ENCODE assay signal across 9 cellular contexts in genomic region chr21:44928500-44929241, GRCh38. TPM values are rescaled to one million over a fixed set of nuclear protein-coding genes. Genes with fewer than 3 reads are reported as not detected.
DNase-seq lines count a peak whose midpoint lies in the region; ATAC-seq and TF ChIP-seq lines count a peak whose summit lies in the region.
"Not testable (repeated sequence)": the region's sequence is repeated elsewhere in the genome, so short reads cannot be mapped to it uniquely, and the experiment has no call there.
"Had no signal": no experiment of that assay in that cellular context is flagged by ENCODE, and none has a peak within 500 bp of the region (broad histone marks: within the 10 kb centered on the region; RNA-seq: fewer than 3 reads in every experiment).

No MANE protein-coding gene starts in this region.

- peak overlapping the region; percentile 6 for H3K4me3 ChIP-seq in ACC112 (ENCODE audit: low read depth, low read length)
- H3K4me3 ChIP-seq in HUES48 (ENCODE audit: low read depth, low read length) = not testable (repeated sequence)
- peak overlapping the region; percentile 71 for H3K4me3 ChIP-seq in SK-N-MC
- peak overlapping the region; percentile 47 for H3K4me3 ChIP-seq in rectal smooth muscle tissue (ENCODE audit: low read length)

- not testable (repeated sequence) for H3K9me3 ChIP-seq in HUES48 (ENCODE audit: control insufficient read depth, insufficient read depth, low read length); SK-N-MC (ENCODE audit: low read depth, low read length)

- not testable (repeated sequence) for H3K27me3 Mint-ChIP-seq in activated T-helper 17 cell treated with anti-CD3 and anti-CD28 coated beads, Interleukin-2, amount 50 U/mL, for 72 hours
- H3K27me3 Mint-ChIP-seq in chondrocyte (ENCODE audit: low read depth) = peaks cover 28% of the 10 kb centered on the region

- ATAC-seq in activated T-helper 17 cell treated with anti-CD3 and anti-CD28 coated beads, Interleukin-2, amount 50 U/mL, for 72 hours (replicated peaks) = not testable (repeated sequence)

- H3K4me1 ChIP-seq in ACC112 (ENCODE audit: control insufficient read depth, insufficient read depth, low read length, unreplicated experiment) (peaks cover 46% of the 10 kb centered on the region), HUES48 (ENCODE audit: control insufficient read depth, insufficient read depth, low read length) (peaks cover 31% of the 10 kb centered on the region)
- H3K4me1 ChIP-seq in rectal smooth muscle tissue (ENCODE audit: control insufficient read depth, insufficient read depth, low read length) = not testable (repeated sequence)

- DNase-seq in EH (ENCODE audit: low read depth) (peak; percentile 82), chondrocyte (ENCODE audit: low spot score) (peak; percentile 68), iris pigment epithelial cell (ENCODE audit: low read depth) (peak; percentile 69)
- DNase-seq in SK-N-MC (ENCODE audit: low read depth, low spot score) = not testable (repeated sequence)

- not testable (repeated sequence) for H3K9me3 Mint-ChIP-seq in activated T-helper 17 cell treated with anti-CD3 and anti-CD28 coated beads, Interleukin-2, amount 50 U/mL, for 72 hours; chondrocyte (ENCODE audit: low read depth)

- peaks cover 51% of the 10 kb centered on the region for H3K4me1 Mint-ChIP-seq in activated T-helper 17 cell treated with anti-CD3 and anti-CD28 coated beads, Interleukin-2, amount 50 U/mL, for 72 hours
- peaks cover 51% of the 10 kb centered on the region for H3K4me1 Mint-ChIP-seq in chondrocyte (ENCODE audit: low read depth)

- H3K27me3 ChIP-seq in ACC112 (ENCODE audit: insufficient read depth, low read length) (peaks cover 17% of the 10 kb centered on the region), HUES48 (ENCODE audit: control insufficient read depth, insufficient read depth, low read length) (peaks cover 64% of the 10 kb centered on the region), rectal smooth muscle tissue (ENCODE audit: control insufficient read depth, insufficient read depth, low read length) (peaks cover 12% of the 10 kb centered on the region)

- H2AFZ ChIP-seq in ACC112 (ENCODE audit: low read length, unreplicated experiment) = not testable (repeated sequence)

- not testable (repeated sequence) for H3K79me2 ChIP-seq in ACC112 (ENCODE audit: control insufficient read depth, insufficient read depth, low read length, unreplicated experiment)

- not testable (repeated sequence) for H3K9ac ChIP-seq in HUES48 (ENCODE audit: low read depth, low read length); rectal smooth muscle tissue (ENCODE audit: low read length)
- peak overlapping the region; percentile 84 for H3K9ac ChIP-seq in SK-N-MC (ENCODE audit: insufficient read length)

- not testable (repeated sequence) for H3K36me3 ChIP-seq in ACC112 (ENCODE audit: insufficient read depth, low read length); HUES48 (ENCODE audit: control insufficient read depth, insufficient read depth, low read length); SK-N-MC (ENCODE audit: insufficient read depth, low read length); rectal smooth muscle tissue (ENCODE audit: control insufficient read depth, insufficient read depth, low read length)

- H3K27ac Mint-ChIP-seq in activated T-helper 17 cell treated with anti-CD3 and anti-CD28 coated beads, Interleukin-2, amount 50 U/mL, for 72 hours = peak overlapping the region; percentile 88
- peak overlapping the region; percentile 94 for H3K27ac Mint-ChIP-seq in chondrocyte (ENCODE audit: unreplicated experiment)

- H3K27ac ChIP-seq in ACC112 (ENCODE audit: low read depth, low read length) (peak overlapping the region; percentile 36; the same call in 1 of the 2 replicates), HUES48 (ENCODE audit: low read depth, low read length) (peak overlapping the region; percentile 72), SK-N-MC (peak overlapping the region; percentile 100)
- not testable (repeated sequence) for H3K27ac ChIP-seq in rectal smooth muscle tissue (ENCODE audit: low read depth, low read length)

- not testable (repeated sequence) for H3K36me3 Mint-ChIP-seq in activated T-helper 17 cell treated with anti-CD3 and anti-CD28 coated beads, Interleukin-2, amount 50 U/mL, for 72 hours (ENCODE audit: low read depth); chondrocyte (ENCODE audit: low read depth)

- H3K4me3 Mint-ChIP-seq in activated T-helper 17 cell treated with anti-CD3 and anti-CD28 coated beads, Interleukin-2, amount 50 U/mL, for 72 hours = peak overlapping the region; percentile 96
- H3K4me3 Mint-ChIP-seq in chondrocyte (ENCODE audit: unreplicated experiment) = not testable (repeated sequence)

- not testable (repeated sequence) for TF ChIP-seq CTCF in chondrocyte (IDR thresholded peaks at IDR 0.05)

RNA-seq across cellular contexts. Expression of gene ITGB2, which starts 8.0 kb away (rescaled TPM):
- 100 to 1,000 TPM; 240 to 302 TPM for total RNA-seq in activated T-helper 17 cell treated with anti-CD3 and anti-CD28 coated beads, Interleukin-2, amount 50 U/mL, for 72 hours
- total RNA-seq in chondrocyte = 0.15 to 1.4 TPM (median 0.87 TPM) in 3 replicates
- total RNA-seq: G401 had no signal

RNA-seq across cellular contexts. Expression of gene SLX9, which starts 11.2 kb away (rescaled TPM):
- total RNA-seq in activated T-helper 17 cell treated with anti-CD3 and anti-CD28 coated beads, Interleukin-2, amount 50 U/mL, for 72 hours = 10 to 100 TPM; 28.6 to 56.7 TPM
- total RNA-seq in chondrocyte = 20.4 to 27.4 TPM (median 24.0 TPM) in 3 replicates

RNA-seq across cellular contexts. Expression of gene PTTG1IP, which starts 55.2 kb away (rescaled TPM):
- 10 to 100 TPM; 76.5 to 78.8 TPM for total RNA-seq in activated T-helper 17 cell treated with anti-CD3 and anti-CD28 coated beads, Interleukin-2, amount 50 U/mL, for 72 hours
- total RNA-seq in chondrocyte = 225 to 333 TPM (median 329 TPM) in 3 replicates

Comparison
In these comparisons a context has a peak if more than half of its experiments do, and no peak if none do; other contexts are left out.
1. RNA of gene ITGB2, which starts 8.0 kb away (total RNA-seq): 240 to 302 TPM in activated T-helper 17 cell treated with anti-CD3 and anti-CD28 coated beads, Interleukin-2, amount 50 U/mL, for 72 hours; 0.15 to 1.4 TPM in chondrocyte; every median in the first group is over 100 times any median in the second.